In genomic region chr9:92764381-92764987, GRCh38 we compare ENCODE assay signal across 8 cellular contexts. TPM values are rescaled to one million over a fixed set of nuclear protein-coding genes. Genes with fewer than 3 reads are reported as not detected.
DNase-seq lines count a peak whose midpoint lies in the region; ATAC-seq and TF ChIP-seq lines count a peak whose summit lies in the region.

Gene BICD2 (minus strand): TSS chr9:92764833. CDS start chr9:92764744, 89 bp downstream.

- H3K79me2 ChIP-seq in SK-N-SH (ENCODE audit: insufficient read depth) = peaks cover 51% of the 10 kb centered on the region

- no peaks in the 10 kb centered on the region for H3K27me3 ChIP-seq in SK-N-SH (ENCODE audit: insufficient read depth)

- peaks cover 56% of the 10 kb centered on the region for H3K4me1 Mint-ChIP-seq in brain

- peak; percentile 99 for DNase-seq in SK-N-SH
- DNase-seq in HT-29 (ENCODE audit: low spot score) = no peak
- DNase-seq in left lobe of liver (ENCODE audit: low spot score) = peak; percentile 61
- no peak for DNase-seq in SIG-M5 (lab: John Stamatoyannopoulos, UW)
- DNase-seq in NCI-H2227 treated with DMSO at 0.1 percent for 48 hours (lab: John Stamatoyannopoulos, UW) = no peak

- peak within 1 kb of the TSS; percentile 99 for H3K4me2 ChIP-seq in SK-N-SH

- peak within 1 kb of the TSS; percentile 95 to 99 (median 98) for H3K27ac Mint-ChIP-seq in brain

- no peaks in the 10 kb centered on the region for H3K36me3 Mint-ChIP-seq in brain

- H2AFZ ChIP-seq in SK-N-SH (ENCODE audit: low read depth) = peak within 1 kb of the TSS; percentile 93

- CTCF ChIA-PET in SK-N-SH (lab: Yijun Ruan, JAX) = interaction anchor here (0.6 to 3.6 kb wide), 16 partner anchors 16 to 167 kb away, joined by 3 to 32 read pairs (median 4); no protein-coding TSS in a partner anchor

- ATAC-seq in SK-N-SH treated with all-trans-retinoic acid at 6 μM for 48 hours (no peak), left lobe of liver (no peak)

- peaks cover 7% of the 10 kb centered on the region for H3F3A ChIP-seq in SK-N-SH (replicated peaks; ENCODE audit: insufficient read depth)

- POLR2A ChIA-PET in SK-N-SH (lab: Yijun Ruan, JAX) = interaction anchor here (0.5 to 1.9 kb wide), 3 partner anchors 15 to 649 kb away, joined by 3 to 4 read pairs (median 4); no protein-coding TSS in a partner anchor

- H3K4me3 Mint-ChIP-seq in brain = peak within 1 kb of the TSS; percentile 85 to 95 (median 92)

- H3K27me3 Mint-ChIP-seq in brain = no peaks in the 10 kb centered on the region

- no peaks in the 10 kb centered on the region for H3K9me3 ChIP-seq in SK-N-SH

- 0% methylated on average over 1 of the region's 74 CpGs for WGBS in SK-N-SH (ENCODE audit: low lambda C conversion rate)

- peak within 1 kb of the TSS; percentile 99 for H3K9ac ChIP-seq in SK-N-SH

- peaks cover 43% of the 10 kb centered on the region for H4K20me1 ChIP-seq in SK-N-SH (ENCODE audit: insufficient read depth)

- TF ChIP-seq EP300 in SK-N-SH (IDR thresholded peaks at IDR 0.05; ENCODE audit: borderline replicate concordance in 1 of 2, low read depth in 1 of 2, low read length in 1 of 2) = no peak

- H3K9me2 ChIP-seq in SK-N-SH = no peaks in the 10 kb centered on the region

- TF ChIP-seq CTCF in SK-N-SH (IDR thresholded peaks at IDR 0.05) = no peak
- TF ChIP-seq CTCF in brain (conservative IDR thresholded peaks at IDR 0.05) = no peak
- TF ChIP-seq CTCF in subcutaneous adipose tissue (IDR thresholded peaks at IDR 0.05; ENCODE audit: low read depth) = no peak

- H3K27ac ChIP-seq in SK-N-SH (ENCODE audit: low read depth in 2 of 2, low read length in 1 of 2) = peak within 1 kb of the TSS; percentile 97 to 98

- H3K4me1 ChIP-seq in SK-N-SH (ENCODE audit: control insufficient read depth in 1 of 2, insufficient read depth in 2 of 2, low read depth in 1 of 2, low read length in 1 of 2) = peaks cover 9 to 46% of the 10 kb centered on the region in 2 experiments; a peak in 2 of 4 replicates

- H3K36me3 ChIP-seq in SK-N-SH (replicated peaks in 1 of 2; ENCODE audit: control insufficient read depth in 1 of 2, insufficient read depth in 2 of 2, low read length in 1 of 2) = peaks cover 0 to 5% of the 10 kb centered on the region in 2 experiments

- no peaks in the 10 kb centered on the region for H3K9me3 Mint-ChIP-seq in brain

- TF ChIP-seq RAD21 in SK-N-SH (IDR thresholded peaks at IDR 0.05; ENCODE audit: low read length) = no peak

- peak within 1 kb of the TSS; percentile 79 to 88 for H3K4me3 ChIP-seq in SK-N-SH (ENCODE audit: low read depth in 2 of 2, low read length in 1 of 2)

TF ChIP-seq in SK-N-SH, 30 proteins besides CTCF, POLR2A, EP300 and RAD21:
- 0 out of 2 replicates have a peak, but pooled peaks have one; percentile 24 for TF ChIP-seq SIN3A (IDR thresholded peaks at IDR 0.05; ENCODE audit: borderline replicate concordance, low read depth, low read length)
- 0 out of 2 replicates have a peak, but pooled peaks have one; percentile 3 for TF ChIP-seq TAF1 (IDR thresholded peaks at IDR 0.05; ENCODE audit: borderline replicate concordance, low read depth, low read length)
- no peak for TF ChIP-seq RCOR1 (IDR thresholded peaks at IDR 0.05; ENCODE audit: low read length)
- TF ChIP-seq, protein P1, sequence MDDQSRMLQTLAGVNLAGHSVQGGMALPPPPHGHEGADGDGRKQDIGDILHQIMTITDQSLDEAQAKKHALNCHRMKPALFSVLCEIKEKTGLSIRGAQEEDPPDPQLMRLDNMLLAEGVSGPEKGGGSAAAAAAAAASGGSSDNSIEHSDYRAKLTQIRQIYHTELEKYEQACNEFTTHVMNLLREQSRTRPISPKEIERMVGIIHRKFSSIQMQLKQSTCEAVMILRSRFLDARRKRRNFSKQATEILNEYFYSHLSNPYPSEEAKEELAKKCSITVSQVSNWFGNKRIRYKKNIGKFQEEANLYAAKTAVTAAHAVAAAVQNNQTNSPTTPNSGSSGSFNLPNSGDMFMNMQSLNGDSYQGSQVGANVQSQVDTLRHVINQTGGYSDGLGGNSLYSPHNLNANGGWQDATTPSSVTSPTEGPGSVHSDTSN (IDR thresholded peaks at IDR 0.05) = 0 out of 2 replicates have a peak, but pooled peaks have one; percentile 7
- TF ChIP-seq MXI1 (IDR thresholded peaks at IDR 0.05; ENCODE audit: low read depth, low read length) = peak; percentile 20
- no peak for TF ChIP-seq JUND (IDR thresholded peaks at IDR 0.05)

TF ChIP-seq in SK-N-SH treated with all-trans-retinoic acid at 6 μM for 48 hours, 23 proteins besides CTCF, POLR2A, EP300 and RAD21:
- TF ChIP-seq ZFP3 (CRISPR knock-in tag; IDR thresholded peaks at IDR 0.05) = no peak
TF ChIP-seq in SK-N-SH treated with all-trans-retinoic acid at 6 μM for 48 hours: peak in this region for 0.

RNA-seq across cellular contexts. Expression of gene BICD2, which starts in this region (rescaled TPM):
- polyA plus RNA-seq in SK-N-SH (2012; rRNA removed) (18.7 and 19.6 TPM in 2 replicates), brain (ENCODE audit: insufficient read depth, low read depth, low replicate concordance) (61.0 TPM)
- 16.7 and 19.0 TPM in 2 replicates for polyA plus RNA-seq in SK-N-SH (2012; cell fraction: cytosol; rRNA removed)
- polyA plus RNA-seq in SK-N-SH (2012; cell fraction: nucleus; rRNA removed) = 20.2 and 21.5 TPM in 2 replicates
- 24.4 and 24.9 TPM in 2 replicates for total RNA-seq in HT-29 (2014; rRNA removed; shearing (Covaris generic))
- total RNA-seq in left lobe of liver (8.0 TPM), subcutaneous adipose tissue (10 to 100 TPM; 22.3 to 42.3 (median 37.2) TPM)

Comparison
In these comparisons a context has a peak if more than half of its experiments do, and no peak if none do; other contexts are left out.
1. DNase-seq: peak in SK-N-SH (single experiment) and left lobe of liver (single experiment); none in HT-29 (single experiment), SIG-M5 (single experiment) and NCI-H2227 treated with DMSO at 0.1 percent for 48 hours (single experiment).